8 cellular contexts compared by ENCODE assay signal in the genomic region with DNA sequence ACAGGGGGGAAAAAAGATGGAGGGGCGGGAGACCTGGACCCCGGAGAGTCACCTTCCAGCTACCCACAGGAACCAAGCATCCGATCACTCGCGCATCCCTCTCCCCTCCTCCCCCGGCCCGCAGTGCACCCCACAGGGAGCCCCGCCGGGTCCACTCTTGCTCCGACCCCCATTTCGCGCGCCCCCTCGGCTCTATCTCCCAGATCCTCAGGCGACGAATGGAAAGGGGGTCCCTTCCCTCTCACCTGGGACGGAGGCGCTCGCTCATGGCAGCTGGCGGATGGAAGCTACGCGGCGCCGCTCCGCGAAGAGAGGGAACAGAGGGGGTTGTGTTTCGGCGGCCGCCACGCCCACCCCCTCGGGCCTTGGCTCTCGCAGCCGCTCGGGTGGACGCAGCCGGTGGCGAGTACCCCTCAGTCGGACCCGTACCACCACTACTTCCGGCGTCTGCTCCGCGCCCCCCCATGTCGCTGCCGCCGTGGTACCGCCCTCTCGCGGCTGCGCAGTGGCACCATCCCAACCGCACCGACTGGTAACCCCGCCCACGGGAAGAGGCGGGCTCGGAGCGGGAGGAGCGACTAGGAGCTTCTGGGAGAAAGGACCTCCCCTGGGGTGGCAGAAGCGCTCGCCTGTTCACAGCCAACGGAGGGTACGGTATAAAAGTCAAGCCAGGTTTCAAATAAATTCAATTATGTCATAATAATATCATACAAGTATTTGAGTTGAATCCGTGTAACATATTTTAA.
DNase-seq lines count a peak whose midpoint lies in the region; ATAC-seq and TF ChIP-seq lines count a peak whose summit lies in the region.

No MANE protein-coding gene starts in this region.

- TF ChIP-seq CTCF in AG10803 (conservative IDR thresholded peaks at IDR 0.05; ENCODE audit: low read length), result no peak; the same call in 1 of the 2 replicates

- peak overlapping the region; percentile 89 for H3K4me3 ChIP-seq in AG10803 (ENCODE audit: low read length)

- DNase-seq in AG10803 (ENCODE audit: low read depth), result peak; percentile 91
- DNase-seq in NCI-H345 treated with DMSO at 0.1 percent for 48 hours (lab: John Stamatoyannopoulos, UW; ENCODE audit: unreplicated experiment), result peak; percentile 98
- DNase-seq in activated CD4-positive, CD25-positive, alpha-beta regulatory T cell treated with anti-CD3 and anti-CD28 coated beads, Interleukin-2, amount 50 U/mL, for 16 hours (ENCODE audit: low read depth, low spot score), result peak; percentile 95
- peak; percentile 96 for DNase-seq in cerebellar cortex (ENCODE audit: low spot score)
- peak; percentile 99 for DNase-seq in islet precursor cell
- DNase-seq in stimulated activated CD4-positive, alpha-beta T cell treated with anti-CD3 and anti-CD28 coated beads, Interleukin-12 subunit alpha, Interleukin-12 subunit beta, amount 100 ng/mL, for 4 hours, result peak; percentile 97

- ATAC-seq in GM19025 (IDR thresholded peaks at IDR 0.05; ENCODE audit: low read depth, unreplicated experiment), result peak; percentile 83
- peak; percentile 84 for ATAC-seq in HG03280 (IDR thresholded peaks at IDR 0.05; ENCODE audit: unreplicated experiment)

Comparison
In these comparisons a context has a peak if more than half of its experiments do, and no peak if none do; other contexts are left out.
1. Peak in every context shown above with its lines: DNase-seq, ATAC-seq and H3K4me3 ChIP-seq.